ENCODE assay signal across 24 cellular contexts in the genomic region with DNA sequence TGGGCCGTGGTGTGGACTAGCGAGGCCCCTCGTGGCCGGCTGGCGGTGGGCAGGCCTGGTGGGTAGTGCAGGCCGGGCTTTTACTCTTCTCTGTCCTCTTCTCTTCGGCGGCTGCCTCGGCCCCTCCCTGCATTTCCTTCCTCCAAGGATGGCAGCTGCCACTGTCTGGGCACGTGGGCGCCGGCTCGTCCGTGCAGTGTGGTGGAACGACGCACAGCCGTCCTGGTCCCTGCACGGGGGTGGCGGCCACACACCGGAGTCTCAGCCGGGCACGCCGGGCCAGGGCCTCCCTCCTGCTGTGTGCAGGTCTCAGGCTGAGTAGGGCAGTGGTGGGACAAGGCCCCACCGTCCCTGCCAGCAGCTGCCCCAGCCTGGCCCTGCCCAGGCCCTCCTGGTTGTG. TPM values are rescaled to one million over a fixed set of nuclear protein-coding genes. Genes with fewer than 3 reads are reported as not detected.
"Had no signal": no experiment of that assay in that cellular context is flagged by ENCODE, and none has a peak within 500 bp of the region (broad histone marks: within the 10 kb centered on the region; RNA-seq: fewer than 3 reads in every experiment).

No MANE protein-coding gene starts in this region.

- H3K27me3 ChIP-seq: Peyer's patch, SJSA1 had no signal

- H3K27ac ChIP-seq: Peyer's patch, RWPE1, SJSA1 had no signal

- H3K36me3 ChIP-seq: Peyer's patch, SJSA1 had no signal

- DNase-seq: activated B cell treated with CpG ODN at 0.5 μM for 24 hours; activated CD4-positive, alpha-beta memory T cell treated with anti-CD3 and anti-CD28 coated beads for 36 hours; activated CD4-positive, alpha-beta T cell treated with anti-CD3 and anti-CD28 coated beads for 1 hour; activated CD4-positive, alpha-beta T cell treated with anti-CD3 and anti-CD28 coated beads, Interleukin-2, amount 10 ng/mL, durations not matched to agents 7 days and 5 days; activated gamma-delta T cell; activated naive CD4-positive, alpha-beta T cell treated with anti-CD3 and anti-CD28 coated beads for 36 hours; activated T-cell treated with anti-CD3 and anti-CD28 coated beads for 4 hours; activated T-cell treated with anti-CD3 and anti-CD28 coated beads, Interleukin-2, amount 50 U/mL, for 48 hours; cerebellar nuclear complex; Karpas-422; MM.1S; NCI-H1105; NCI-H1436; NCI-H1694 treated with DMSO at 0.1 percent for 48 hours; NCI-H2029 treated with DMSO at 0.1 percent for 48 hours; NCI-H446; NCI-H524; Peyer's patch; Right ventricle myocardium superior; SW 1271 had no signal

- H3K9me3 ChIP-seq: Peyer's patch, SJSA1 had no signal

- H3K4me1 ChIP-seq: Peyer's patch, SJSA1 had no signal

- H3K4me3 ChIP-seq: Peyer's patch, SJSA1 had no signal

- ATAC-seq: activated T-helper 17 cell treated with anti-CD3 and anti-CD28 coated beads, Interleukin-2, amount 50 U/mL, for 72 hours; SK-N-SH treated with all-trans-retinoic acid at 6 μM for 48 hours had no signal

RNA-seq across cellular contexts. Expression of a gene that starts 59.1 kb away (rescaled TPM):
- total RNA-seq: activated CD4-positive, alpha-beta T cell treated with anti-CD3 and anti-CD28 coated beads, Interleukin-2, amount 10 ng/mL, durations not matched to agents 7 days and 5 days had no signal
